In genomic region chr19:19137556-19138109, GRCh38 we compare ENCODE assay signal across 2 cellular contexts.
TF ChIP-seq lines count a peak whose summit lies in the region.

No MANE protein-coding gene starts in this region.

TF ChIP-seq in HCT116, 20 proteins besides CTCF, POLR2A, EP300 and RAD21:
- TF ChIP-seq ZFX (IDR thresholded peaks at IDR 0.05) (no peak), EGR1 (IDR thresholded peaks at IDR 0.05; ENCODE audit: low read depth) (no peak), TCF7L2 (IDR thresholded peaks at IDR 0.05; ENCODE audit: borderline replicate concordance, extremely low read depth, insufficient read depth, insufficient read length) (no peak), REST (IDR thresholded peaks at IDR 0.05; ENCODE audit: low read depth) (no peak), FOSL1 (IDR thresholded peaks at IDR 0.05; ENCODE audit: low read depth) (no peak), JUND (IDR thresholded peaks at IDR 0.05) (no peak), ATF3 (IDR thresholded peaks at IDR 0.05) (no peak), SIN3A (IDR thresholded peaks at IDR 0.05; ENCODE audit: low read depth) (no peak), ELF1 (IDR thresholded peaks at IDR 0.05; ENCODE audit: borderline replicate concordance, low read depth) (no peak), YY1 (IDR thresholded peaks at IDR 0.05; ENCODE audit: extremely low read depth, insufficient replicate concordance, low read depth, low read length) (no peak), EZH2phosphoT487 (IDR thresholded peaks at IDR 0.05; ENCODE audit: borderline replicate concordance) (no peak), POLR2AphosphoS5 (IDR thresholded peaks at IDR 0.05; ENCODE audit: low read depth, low read length) (no peak), EZH2 (IDR thresholded peaks at IDR 0.05) (no peak), CEBPB (IDR thresholded peaks at IDR 0.05; ENCODE audit: low read depth) (no peak), ZBTB33 (IDR thresholded peaks at IDR 0.05; ENCODE audit: extremely low read depth, insufficient replicate concordance, low read length) (no peak), SRF (IDR thresholded peaks at IDR 0.05; ENCODE audit: low read depth) (no peak), CBX3 (IDR thresholded peaks at IDR 0.05; ENCODE audit: low read depth) (no peak), SP1 (IDR thresholded peaks at IDR 0.05; ENCODE audit: low read depth) (no peak), MAX (IDR thresholded peaks at IDR 0.05) (no peak)
TF ChIP-seq in HCT116: peak in this region for 0.

TF ChIP-seq in K562, 482 proteins besides CTCF, POLR2A, EP300 and RAD21:
- no peak for TF ChIP-seq ETS1 (conservative IDR thresholded peaks at IDR 0.05; ENCODE audit: control insufficient read depth, low read depth, low read length)
- TF ChIP-seq RBM25 (IDR thresholded peaks at IDR 0.05; ENCODE audit: low read depth, low read length, severe bottlenecking) = no peak
- TF ChIP-seq TARDBP (IDR thresholded peaks at IDR 0.05) = no peak
- TF ChIP-seq ELK1 (CRISPR knock-in tag; IDR thresholded peaks at IDR 0.05) = no peak
- peak; percentile 40 for TF ChIP-seq CHD1 (IDR thresholded peaks at IDR 0.05; ENCODE audit: low read length)
- peak; percentile 4; the same call in 1 of the 2 replicates for TF ChIP-seq SP1 (CRISPR knock-in tag; IDR thresholded peaks at IDR 0.05)
- TF ChIP-seq ATF1 (CRISPR knock-in tag; IDR thresholded peaks at IDR 0.05) = no peak
- TF ChIP-seq ATF1 (tag; IDR thresholded peaks at IDR 0.05) = no peak
- TF ChIP-seq FOXM1 (IDR thresholded peaks at IDR 0.05; ENCODE audit: low read depth) = no peak
- no peak for TF ChIP-seq FOXM1 (CRISPR knock-in tag; IDR thresholded peaks at IDR 0.05; ENCODE audit: low read depth)
- no peak for TF ChIP-seq POU5F1 (IDR thresholded peaks at IDR 0.05; ENCODE audit: borderline replicate concordance, low read depth, low read length, partially characterized antibody)
- no peak for TF ChIP-seq TCF3 (CRISPR knock-in tag; IDR thresholded peaks at IDR 0.05)
- TF ChIP-seq RBBP5 (IDR thresholded peaks at IDR 0.05; ENCODE audit: borderline replicate concordance, insufficient read depth, low read length, poor library complexity, severe bottlenecking) = no peak
- TF ChIP-seq ELF1 (tag; IDR thresholded peaks at IDR 0.05) = no peak
- no peak for TF ChIP-seq SMC3 (conservative IDR thresholded peaks at IDR 0.05; ENCODE audit: insufficient read depth, low read depth, low read length)
- TF ChIP-seq HMGXB4 (CRISPR knock-in tag; IDR thresholded peaks at IDR 0.05) = 0 out of 2 replicates have a peak, but pooled peaks have one; percentile 55
- TF ChIP-seq HOMEZ (CRISPR knock-in tag; IDR thresholded peaks at IDR 0.05) = no peak
- TF ChIP-seq MEIS2 (IDR thresholded peaks at IDR 0.05; ENCODE audit: partially characterized antibody) = no peak
- TF ChIP-seq GTF3C2 (IDR thresholded peaks at IDR 0.05; ENCODE audit: borderline replicate concordance, extremely low read depth, insufficient read length) = no peak
